In the genomic region with DNA sequence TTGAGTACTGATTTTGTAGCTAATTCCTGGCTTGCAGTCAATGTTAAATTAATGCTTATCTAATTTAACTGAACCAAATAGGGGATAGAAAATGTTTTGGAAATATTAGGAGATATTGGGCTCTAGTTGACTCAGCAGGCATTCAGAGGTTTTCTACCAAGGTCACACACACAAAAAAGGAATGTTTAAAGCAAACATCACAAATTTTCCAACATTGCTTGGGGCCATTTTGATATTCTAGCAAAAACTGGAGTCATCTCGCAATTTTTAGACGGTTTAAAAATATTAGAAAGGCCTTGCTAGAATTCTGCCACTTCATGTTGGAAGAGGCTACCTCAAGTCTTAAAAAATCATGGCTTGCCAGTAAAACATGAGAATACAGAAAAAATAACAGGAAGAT, we compare ENCODE assay signal across 29 cellular contexts.
"Had no signal": no experiment of that assay in that cellular context is flagged by ENCODE, and none has a peak within 500 bp of the region (broad histone marks: within the 10 kb centered on the region; RNA-seq: fewer than 3 reads in every experiment).

No MANE protein-coding gene starts in this region.

- H3K9me3 ChIP-seq: lower lobe of right lung, prostate gland, stomach, testis, thyroid gland, transverse colon, upper lobe of right lung had no signal

- H3K27me3 Mint-ChIP-seq: naive B cell; stimulated activated naive B cell treated with anti-CD40 and anti-IgM and Interleukin-4, amounts not matched to agents 10 μg/mL and 1 μg/mL and 100 μg/mL, for 72 hours had no signal

- H3K36me3 ChIP-seq: left lung, lower lobe of right lung, neural progenitor cell, pancreas, prostate gland, stomach, thyroid gland, transverse colon, upper lobe of right lung had no signal

- H3K4me1 Mint-ChIP-seq: naive B cell; nephron progenitor cell; stimulated activated naive B cell treated with anti-CD40 and anti-IgM and Interleukin-4, amounts not matched to agents 10 μg/mL and 1 μg/mL and 100 μg/mL, for 72 hours had no signal

- H3K4me1 ChIP-seq: left lung, lower lobe of right lung, neural progenitor cell, pancreas, prostate gland, stomach, testis, thyroid gland, transverse colon, upper lobe of right lung had no signal

- H3K4me2 ChIP-seq: neural progenitor cell had no signal

- H3K27me3 ChIP-seq: left lung, neural progenitor cell, pancreas, stomach, testis, thyroid gland, transverse colon, upper lobe of right lung had no signal

- DNase-seq: hippocampal formation; kidney; left colon; left lung; lower lobe of right lung; mammary epithelial cell; mesendoderm; naive B cell; natural killer cell; nephron progenitor cell; pancreas; posterior cingulate gyrus; retina; right cardiac atrium; stimulated activated CD4-positive, alpha-beta T cell treated with anti-CD3 and anti-CD28 coated beads, Interleukin-12 subunit alpha, Interleukin-12 subunit beta, amount 100 ng/mL, for 4 hours; stimulated activated CD4-positive, alpha-beta T cell treated with anti-CD3 and anti-CD28 coated beads, Interleukin-15, amount 100 ng/mL, for 24 hours; stimulated activated CD4-positive, alpha-beta T cell treated with anti-CD3 and anti-CD28 coated beads, Interleukin-2, amount 100 ng/mL, for 24 hours; stimulated activated CD4-positive, alpha-beta T cell treated with anti-CD3 and anti-CD28 coated beads, Interleukin-4, amount 100 ng/mL, for 1 hour; stimulated activated naive B cell treated with anti-CD40 and anti-IgM and Interleukin-4, amounts not matched to agents 10 μg/mL and 1 μg/mL and 100 μg/mL, for 72 hours; stimulated activated naive CD8-positive, alpha-beta T cell treated with anti-CD3 and anti-CD28 coated beads, Interleukin-15, Interleukin-2, amounts not matched to agents 100 U/mL and 50 U/mL, for 24 hours; stomach; testis; thyroid gland; transverse colon; upper lobe of right lung had no signal

- H3K4me3 ChIP-seq: left lung, lower lobe of right lung, neural progenitor cell, pancreas, prostate gland, skin epidermis, stomach, testis, thyroid gland, transverse colon, upper lobe of right lung had no signal

- H3K27ac Mint-ChIP-seq: mesothelial cell of epicardium; naive B cell; natural killer cell; neural progenitor cell; stimulated activated naive B cell treated with anti-CD40 and anti-IgM and Interleukin-4, amounts not matched to agents 10 μg/mL and 1 μg/mL and 100 μg/mL, for 72 hours had no signal

- H3K4me3 Mint-ChIP-seq: mesothelial cell of epicardium; naive B cell; natural killer cell; nephron progenitor cell; neural progenitor cell; stimulated activated naive B cell treated with anti-CD40 and anti-IgM and Interleukin-4, amounts not matched to agents 10 μg/mL and 1 μg/mL and 100 μg/mL, for 72 hours had no signal

- H3K9me3 Mint-ChIP-seq: nephron progenitor cell, neural progenitor cell had no signal

- H3K36me3 Mint-ChIP-seq: mesothelial cell of epicardium; naive B cell; neural progenitor cell; stimulated activated naive B cell treated with anti-CD40 and anti-IgM and Interleukin-4, amounts not matched to agents 10 μg/mL and 1 μg/mL and 100 μg/mL, for 72 hours had no signal

- H3K9ac ChIP-seq: neural progenitor cell had no signal

- H2AFZ ChIP-seq: neural progenitor cell had no signal

- H3K27ac ChIP-seq: left lung, lower lobe of right lung, neural progenitor cell, pancreas, prostate gland, skin epidermis, stomach, testis, thyroid gland, transverse colon, upper lobe of right lung had no signal
